Comparison of ENCODE assay signal across 8 cellular contexts in the genomic region with DNA sequence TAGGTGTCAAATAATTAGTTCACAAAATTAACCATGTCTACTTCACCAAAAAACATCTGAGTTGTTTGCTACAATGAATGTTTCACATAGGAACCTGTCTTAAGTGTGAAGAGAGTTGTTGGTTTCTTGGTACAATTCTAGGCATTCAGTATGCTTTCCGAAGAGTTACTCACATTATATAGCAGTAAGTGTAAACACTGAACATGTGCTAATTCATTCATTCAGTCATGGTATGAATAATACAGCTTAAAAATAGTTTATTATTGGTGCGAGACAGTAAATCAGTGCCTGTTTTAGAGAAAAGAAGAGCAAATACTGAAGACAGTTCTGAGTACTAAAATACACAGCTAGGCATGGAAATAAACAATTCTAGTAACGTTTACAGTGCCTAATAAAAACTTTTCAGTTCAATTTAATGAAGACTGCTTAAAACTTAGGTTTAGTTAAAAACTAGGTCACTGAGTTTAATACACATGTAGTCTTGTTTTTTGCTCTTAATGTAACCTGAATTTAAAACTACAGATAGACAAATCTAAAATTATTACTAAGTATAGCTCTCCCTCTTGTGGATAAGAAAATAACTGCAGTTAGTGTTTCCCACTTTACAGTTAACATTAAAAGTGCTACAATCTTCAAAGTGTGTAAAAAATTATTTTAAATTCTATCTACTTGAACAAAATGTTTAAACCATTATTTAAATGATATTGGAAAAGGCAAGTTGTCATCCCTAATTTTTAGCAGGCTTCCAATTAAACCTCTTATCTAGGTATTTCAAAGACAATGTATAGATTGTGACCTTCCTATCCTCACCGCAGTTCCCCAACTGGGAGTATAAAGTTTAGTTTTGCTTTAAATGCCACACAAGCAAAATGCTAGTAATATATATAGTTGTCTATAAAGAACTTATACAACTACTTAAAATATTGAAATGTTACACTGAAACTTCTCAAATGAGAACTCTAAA. TPM values are rescaled to one million over a fixed set of nuclear protein-coding genes. Genes with fewer than 3 reads are reported as not detected.
DNase-seq lines count a peak whose midpoint lies in the region; ATAC-seq, FAIRE-seq and TF ChIP-seq lines count a peak whose summit lies in the region.

No MANE protein-coding gene starts in this region.

- ATAC-seq in HG02798 (IDR thresholded peaks at IDR 0.05; ENCODE audit: poor library complexity, unreplicated experiment), result peak; percentile 24
- no peak for ATAC-seq in HG02938 (IDR thresholded peaks at IDR 0.05; ENCODE audit: unreplicated experiment)

- peaks cover 10% of the 10 kb centered on the region for H4K20me1 ChIP-seq in smooth muscle cell (ENCODE audit: low read depth)

- intact Hi-C loops in lower leg skin (cut with DNase I; ENCODE audit: low total_unique reads), result no loop called here

- in situ Hi-C loops in SK-MEL-5 (cut with HindIII; ENCODE audit: low pct_unique_long_range_greater_than_20kb, low sequenced_read_pairs), result no loop called here

- H3K4me3 ChIP-seq in fibroblast of the aortic adventitia (ENCODE audit: low read depth, low read length), result no peak overlapping the region
- no peak overlapping the region for H3K4me3 ChIP-seq in smooth muscle cell
- no peak overlapping the region for H3K4me3 ChIP-seq in lower leg skin (ENCODE audit: low read depth, poor library complexity, severe bottlenecking)

- H3F3A ChIP-seq in smooth muscle cell (ENCODE audit: low read depth), result peaks cover 3% of the 10 kb centered on the region

- no peak overlapping the region for H3K9ac ChIP-seq in smooth muscle cell (ENCODE audit: low read depth)

- FAIRE-seq in G401.6 (lab: Jason Lieb, UNC) (peak; percentile 96), GM12892 (lab: Jason Lieb, UNC) (no peak)

- TF ChIP-seq CTCF in fibroblast of the aortic adventitia (IDR thresholded peaks at IDR 0.05; ENCODE audit: insufficient read depth, low read length) (peak; percentile 58), smooth muscle cell (IDR thresholded peaks at IDR 0.05; ENCODE audit: borderline replicate concordance, insufficient read depth, poor library complexity, severe bottlenecking) (peak; percentile 76), lower leg skin (IDR thresholded peaks at IDR 0.05) (peak in 1 of 3 donors; percentile 58)

- no peaks in the 10 kb centered on the region for H3K9me3 ChIP-seq in smooth muscle cell (replicated peaks; ENCODE audit: low read depth)

- H3K4me2 ChIP-seq in smooth muscle cell, result no peak overlapping the region

- H3K27ac ChIP-seq in smooth muscle cell (ENCODE audit: low read depth), result no peak overlapping the region

- peaks cover 13% of the 10 kb centered on the region for H3K36me3 ChIP-seq in smooth muscle cell (ENCODE audit: low read depth)

- peak; percentile 43 for DNase-seq in SK-MEL-5 (ENCODE audit: low read depth, low spot score)
- peak; percentile 59 for DNase-seq in fibroblast of the aortic adventitia (ENCODE audit: low read depth)
- no peak for DNase-seq in smooth muscle cell (lab: John Stamatoyannopoulos, UW; ENCODE audit: unreplicated experiment)
- DNase-seq in lower leg skin (ENCODE audit: low spot score in 2 of 2), result no peak
- no peak for DNase-seq in GM12892 (ENCODE audit: insufficient read length)

- no peaks in the 10 kb centered on the region for H3K4me1 ChIP-seq in smooth muscle cell (ENCODE audit: low read depth)

- no peak for TF ChIP-seq POLR2A in lower leg skin (IDR thresholded peaks at IDR 0.05)
- TF ChIP-seq POLR2A in GM12892 (IDR thresholded peaks at IDR 0.05; ENCODE audit: low read depth, low read length), result no peak

- H3K27me3 ChIP-seq in smooth muscle cell (ENCODE audit: low read depth), result no peaks in the 10 kb centered on the region

- WGBS in smooth muscle cell (ENCODE audit: low lambda C conversion rate), result 96% methylated on average over 4 of the region's 4 CpGs
- WGBS in lower leg skin, 2 donors, result 81 to 87% methylated on average over 4 of the region's 4 CpGs

- no peaks in the 10 kb centered on the region for H3K79me2 ChIP-seq in smooth muscle cell (ENCODE audit: low read depth)

- no peak overlapping the region for H2AFZ ChIP-seq in smooth muscle cell (ENCODE audit: low read depth)

RNA-seq across cellular contexts. Expression of a gene that starts 20.1 kb away (rescaled TPM):
- total RNA-seq in SK-MEL-5 (2014; rRNA removed; shearing (Covaris generic)), result 0.16 TPM in 2 replicates
- 0.05 and 0.30 TPM in 2 replicates for polyA plus RNA-seq in SK-MEL-5 (2015; cell fraction: cytosol; rRNA removed)
- polyA plus RNA-seq in SK-MEL-5 (2015; cell fraction: nucleus; rRNA removed), result 0.36 and 0.49 TPM in 2 replicates
- 1.2 and 1.7 TPM in 2 replicates for total RNA-seq in fibroblast of the aortic adventitia (ENCODE audit: low replicate concordance)
- 0.81 and 7.0 TPM in 2 replicates for total RNA-seq in smooth muscle cell
- 0.74 and 2.2 TPM in 2 replicates for polyA plus RNA-seq in smooth muscle cell
- 1 to 10 TPM in 2 of 4 donors, under 1 TPM in 1, not detected in 1; 0.29 to 2.9 (median 1.3) TPM for total RNA-seq in lower leg skin
- 0.34 TPM for polyA plus RNA-seq in GM12892 (2012; ENCODE audit: missing spikeins)

RNA-seq across cellular contexts. Expression of a gene that starts 20.2 kb away (rescaled TPM):
- total RNA-seq in SK-MEL-5 (2014; rRNA removed; shearing (Covaris generic)), result 53.0 and 54.0 TPM in 2 replicates
- polyA plus RNA-seq in SK-MEL-5 (2015; cell fraction: cytosol; rRNA removed), result 62.5 and 85.0 TPM in 2 replicates
- 81.2 and 103 TPM in 2 replicates for polyA plus RNA-seq in SK-MEL-5 (2015; cell fraction: nucleus; rRNA removed)
- 82.0 and 108 TPM in 2 replicates for total RNA-seq in fibroblast of the aortic adventitia (ENCODE audit: low replicate concordance)
- 44.7 and 93.3 TPM in 2 replicates for total RNA-seq in smooth muscle cell
- polyA plus RNA-seq in smooth muscle cell, result 53.1 and 55.3 TPM in 2 replicates
- 10 to 100 TPM; 44.0 to 51.1 (median 46.6) TPM for total RNA-seq in lower leg skin
- polyA plus RNA-seq in GM12892 (2012; ENCODE audit: missing spikeins), result 31.0 TPM

Comparison
In these comparisons a context has a peak if more than half of its experiments do, and no peak if none do; other contexts are left out.
1. DNase-seq: peak in SK-MEL-5 (single experiment) and fibroblast of the aortic adventitia (single experiment); none in smooth muscle cell (single experiment), lower leg skin (0 of 2) and GM12892 (single experiment).